ENCODE assay signal across 16 cellular contexts in the genomic region with DNA sequence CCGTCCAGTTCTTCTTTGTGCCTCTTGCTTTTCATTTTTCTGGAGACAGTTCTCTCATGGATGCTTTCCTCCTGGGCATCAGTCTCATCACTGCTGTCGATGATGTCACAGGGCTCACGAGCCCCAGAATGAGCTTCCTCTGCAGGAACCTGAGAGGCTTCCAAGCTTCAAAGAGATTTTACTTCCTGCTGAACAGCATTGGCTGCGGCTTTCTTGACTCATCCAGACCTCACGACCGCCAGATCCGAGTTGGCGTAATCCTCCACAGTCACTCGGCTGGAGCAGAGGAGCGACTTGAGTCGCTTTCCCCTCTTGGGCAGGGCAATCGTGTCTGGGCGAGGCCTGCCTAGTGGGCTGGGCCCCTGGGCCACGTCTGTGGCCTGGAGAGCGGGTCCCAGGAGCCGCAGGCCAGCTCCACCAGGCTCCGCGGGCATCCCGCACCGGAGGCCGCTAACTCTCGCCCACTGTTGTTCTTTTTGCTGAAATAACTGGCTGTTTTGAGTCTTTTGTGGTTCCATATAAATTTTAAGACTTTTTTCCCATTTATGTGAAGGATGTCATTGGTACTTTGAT. TPM values are rescaled to one million over a fixed set of nuclear protein-coding genes. Genes with fewer than 3 reads are reported as not detected.
DNase-seq lines count a peak whose midpoint lies in the region; ATAC-seq and TF ChIP-seq lines count a peak whose summit lies in the region.
"Had no signal": no experiment of that assay in that cellular context is flagged by ENCODE, and none has a peak within 500 bp of the region (broad histone marks: within the 10 kb centered on the region; RNA-seq: fewer than 3 reads in every experiment).

No MANE protein-coding gene starts in this region.

- no peak for TF ChIP-seq CTCF in RWPE2 (IDR thresholded peaks at IDR 0.05; ENCODE audit: poor library complexity, severe bottlenecking)
- TF ChIP-seq CTCF in fibroblast of pulmonary artery (IDR thresholded peaks at IDR 0.05; ENCODE audit: low read length, missing control alignments), result no peak
- no peak for TF ChIP-seq CTCF in Peyer's patch (IDR thresholded peaks at IDR 0.05)

- no peaks in the 10 kb centered on the region for H3K4me1 ChIP-seq in RWPE2 (ENCODE audit: insufficient read depth, poor library complexity, severe bottlenecking)
- H3K4me1 ChIP-seq in Peyer's patch, result no peaks in the 10 kb centered on the region
- H3K4me1 ChIP-seq: neural progenitor cell had no signal

- H3K4me1 Mint-ChIP-seq in activated T-cell treated with anti-CD3 and anti-CD28 coated beads, Interleukin-2, amount 50 U/mL, for 4 hours (ENCODE audit: low read depth), result peaks cover 7% of the 10 kb centered on the region
- H3K4me1 Mint-ChIP-seq: neural progenitor cell had no signal

- no peak overlapping the region for H3K27ac ChIP-seq in RWPE2 (ENCODE audit: poor library complexity, severe bottlenecking)
- H3K27ac ChIP-seq in Peyer's patch, result no peak overlapping the region
- H3K27ac ChIP-seq: cardiac muscle cell, GM23248, KMS-11, neural progenitor cell had no signal

- H3K27me3 ChIP-seq in RWPE2 (ENCODE audit: insufficient read depth, poor library complexity, severe bottlenecking) (no peaks in the 10 kb centered on the region), Peyer's patch (no peaks in the 10 kb centered on the region)
- H3K27me3 ChIP-seq: cardiac muscle cell, neural progenitor cell had no signal

- H3K9me3 Mint-ChIP-seq in activated T-cell treated with anti-CD3 and anti-CD28 coated beads, Interleukin-2, amount 50 U/mL, for 4 hours, result no peaks in the 10 kb centered on the region
- H3K9me3 Mint-ChIP-seq: neural progenitor cell had no signal

- no peak for TF ChIP-seq POLR2A in Peyer's patch (IDR thresholded peaks at IDR 0.05)

- no peak overlapping the region for H3K4me3 ChIP-seq in RWPE2 (ENCODE audit: severe bottlenecking)
- H3K4me3 ChIP-seq in fibroblast of pulmonary artery (replicated peaks; ENCODE audit: low read depth, low read length), result no peak overlapping the region
- no peak overlapping the region for H3K4me3 ChIP-seq in Peyer's patch
- H3K4me3 ChIP-seq: cardiac muscle cell, GM23248, neural progenitor cell had no signal

- ATAC-seq in RWPE2 (ENCODE audit: low read depth), result peak; percentile 42; the same call in 2 of the 3 replicates
- peak; percentile 84 to 97 for ATAC-seq in activated T-cell treated with anti-CD3 and anti-CD28 coated beads, Interleukin-2, amount 50 U/mL, for 4 hours
- no peak for ATAC-seq in HG03280 (IDR thresholded peaks at IDR 0.05; ENCODE audit: unreplicated experiment)
- ATAC-seq in HG02571 (IDR thresholded peaks at IDR 0.05; ENCODE audit: unreplicated experiment), result no peak

- no peaks in the 10 kb centered on the region for H3K27me3 Mint-ChIP-seq in activated T-cell treated with anti-CD3 and anti-CD28 coated beads, Interleukin-2, amount 50 U/mL, for 4 hours (ENCODE audit: low read depth)

- H3K36me3 ChIP-seq in RWPE2 (ENCODE audit: low read depth) (no peaks in the 10 kb centered on the region), Peyer's patch (no peaks in the 10 kb centered on the region)
- H3K36me3 ChIP-seq: cardiac muscle cell, neural progenitor cell had no signal

- H3K4me3 Mint-ChIP-seq in activated T-cell treated with anti-CD3 and anti-CD28 coated beads, Interleukin-2, amount 50 U/mL, for 4 hours, result no peak overlapping the region
- H3K4me3 Mint-ChIP-seq: neural progenitor cell had no signal

- DNase-seq in ELR (ENCODE audit: low read depth) (peak; percentile 22), RWPE2 (ENCODE audit: low spot score) (no peak), fibroblast of pulmonary artery (ENCODE audit: low read depth) (peak; percentile 5), Peyer's patch (no peak)
- peak; percentile 17 for DNase-seq in activated T-cell treated with anti-CD3 and anti-CD28 coated beads, Interleukin-2, amount 50 U/mL, for 4 hours
- no peak for DNase-seq in activated effector memory CD4-positive, alpha-beta T cell treated with Interleukin-2 at 50 U/mL for 16 hours
- DNase-seq: effector CD8-positive, alpha-beta T cell; GM23248; kidney glomerular epithelial cell; NCI-H1417; SHP77 treated with DMSO at 0.1 percent for 48 hours had no signal

- H3K9me3 ChIP-seq in RWPE2 (ENCODE audit: severe bottlenecking) (peaks cover 2% of the 10 kb centered on the region), Peyer's patch (no peaks in the 10 kb centered on the region)

- H3K36me3 Mint-ChIP-seq in activated T-cell treated with anti-CD3 and anti-CD28 coated beads, Interleukin-2, amount 50 U/mL, for 4 hours (ENCODE audit: insufficient read depth), result peaks cover 2% of the 10 kb centered on the region
- H3K36me3 Mint-ChIP-seq: neural progenitor cell had no signal

RNA-seq across cellular contexts. Expression of gene FAN1, which starts 20.8 kb away (rescaled TPM):
- 10 to 100 TPM; 15.6 to 18.1 (median 16.7) TPM for total RNA-seq in activated T-cell treated with anti-CD3 and anti-CD28 coated beads, Interleukin-2, amount 50 U/mL, for 4 hours
- total RNA-seq in Peyer's patch, result 10 to 100 TPM in 3 of 4 donors, 1 to 10 TPM in 1; 8.2 to 22.3 (median 18.2) TPM

Comparison
In these comparisons a context has a peak if more than half of its experiments do, and no peak if none do; other contexts are left out.
1. DNase-seq: peak in ELR (single experiment), activated T-cell treated with anti-CD3 and anti-CD28 coated beads, Interleukin-2, amount 50 U/mL, for 4 hours (single experiment) and fibroblast of pulmonary artery (single experiment); none in RWPE2 (single experiment), Peyer's patch (0 of 3) and activated effector memory CD4-positive, alpha-beta T cell treated with Interleukin-2 at 50 U/mL for 16 hours (single experiment).
2. ATAC-seq: peak in RWPE2 (single experiment) and activated T-cell treated with anti-CD3 and anti-CD28 coated beads, Interleukin-2, amount 50 U/mL, for 4 hours (2 of 2); none in HG03280 (single experiment) and HG02571 (single experiment).